ENCODE assay signal across 21 cellular contexts in the genomic region with DNA sequence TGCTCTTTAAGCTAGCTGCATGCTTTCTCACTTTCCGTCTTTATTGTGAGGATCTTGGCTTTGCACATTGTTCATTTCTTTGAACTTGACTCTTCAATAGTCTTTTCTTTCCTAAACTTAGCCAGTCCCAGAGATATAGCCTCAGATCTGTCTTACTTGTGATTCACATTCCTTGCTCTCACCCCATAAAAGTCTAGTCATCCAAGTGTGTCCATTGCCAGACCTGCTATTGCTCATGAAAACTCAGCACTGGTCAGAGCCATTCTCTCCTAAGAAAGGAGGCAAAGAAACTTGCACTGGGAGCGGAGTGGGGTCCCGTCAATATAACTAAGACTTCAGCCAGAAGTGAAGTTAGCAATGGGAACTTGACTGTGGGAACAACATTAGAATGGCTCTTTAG.
"Had no signal": no experiment of that assay in that cellular context is flagged by ENCODE, and none has a peak within 500 bp of the region (broad histone marks: within the 10 kb centered on the region; RNA-seq: fewer than 3 reads in every experiment).

No MANE protein-coding gene starts in this region.

- FAIRE-seq: colon, islet of Langerhans had no signal

- DNase-seq: gastrocnemius medialis; heart right ventricle; hypothalamus; left ventricle myocardium inferior; lower lobe of right lung; naive B cell; occipital lobe; retina; right lobe of liver; stimulated activated CD4-positive, alpha-beta T cell treated with anti-CD3 and anti-CD28 coated beads, Interleukin-2, amount 100 ng/mL, for 24 hours; stimulated activated CD4-positive, alpha-beta T cell treated with anti-CD3 and anti-CD28 coated beads, Interleukin-4, amount 100 ng/mL, for 4 hours; stimulated activated naive B cell treated with anti-CD40 and anti-IgM and Interleukin-4, amounts not matched to agents 10 μg/mL and 1 μg/mL and 100 μg/mL, for 72 hours; stimulated activated naive CD8-positive, alpha-beta T cell treated with anti-CD3 and anti-CD28 coated beads, Interleukin-15, amount 100 ng/mL, for 72 hours; testis; upper lobe of right lung had no signal

- H3K27me3 ChIP-seq: gastrocnemius medialis, heart right ventricle, right lobe of liver, testis, tibial nerve, upper lobe of right lung, vagina had no signal

- H3K27ac ChIP-seq: gastrocnemius medialis, heart right ventricle, left ventricle myocardium inferior, lower lobe of right lung, parathyroid adenoma, prostate gland, right lobe of liver, testis, tibial nerve, upper lobe of right lung, vagina had no signal

- H3K9me3 ChIP-seq: gastrocnemius medialis, heart right ventricle, left ventricle myocardium inferior, lower lobe of right lung, prostate gland, right lobe of liver, testis, tibial nerve, upper lobe of right lung, vagina had no signal

- H3K4me1 ChIP-seq: gastrocnemius medialis, heart right ventricle, left ventricle myocardium inferior, lower lobe of right lung, parathyroid adenoma, prostate gland, right lobe of liver, testis, tibial nerve, upper lobe of right lung, vagina had no signal

- H3K9ac ChIP-seq: parathyroid adenoma had no signal

- H3K36me3 ChIP-seq: gastrocnemius medialis, heart right ventricle, left ventricle myocardium inferior, lower lobe of right lung, prostate gland, right lobe of liver, tibial nerve, upper lobe of right lung, vagina had no signal

- H3K79me2 ChIP-seq: parathyroid adenoma had no signal

- H3K4me3 ChIP-seq: gastrocnemius medialis, heart right ventricle, left ventricle myocardium inferior, lower lobe of right lung, prostate gland, right lobe of liver, testis, tibial nerve, upper lobe of right lung, vagina had no signal

- H2AFZ ChIP-seq: parathyroid adenoma had no signal

- ATAC-seq: gastrocnemius medialis; heart right ventricle; lower lobe of right lung; right lobe of liver; stimulated activated naive B cell treated with anti-CD40 and anti-IgM and Interleukin-4, amounts not matched to agents 10 μg/mL and 1 μg/mL and 100 μg/mL, for 72 hours; stimulated activated naive CD8-positive, alpha-beta T cell treated with anti-CD3 and anti-CD28 coated beads, Interleukin-15, amount 100 ng/mL, for 72 hours; upper lobe of right lung had no signal
